1 cellular context compared by ENCODE assay signal in the genomic region with DNA sequence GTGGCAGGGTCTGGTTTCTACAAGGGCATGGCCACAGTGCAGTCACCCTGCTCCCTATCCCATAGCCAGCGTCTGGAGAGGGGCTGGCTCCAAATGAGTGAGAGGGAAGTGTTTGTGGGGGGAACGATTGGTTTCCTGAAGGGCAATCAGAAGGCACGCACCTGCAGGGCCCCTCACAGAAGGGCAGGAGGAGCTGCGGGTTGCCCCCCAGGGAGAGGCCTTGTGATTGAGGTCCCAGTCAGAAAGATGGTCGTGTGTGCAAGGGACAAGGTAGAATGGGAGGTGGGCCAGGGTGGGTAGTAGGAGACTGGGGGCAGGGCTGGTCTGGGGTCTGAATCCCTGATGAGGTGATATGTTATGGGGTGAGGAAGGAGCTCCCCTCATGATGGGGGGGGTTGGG.
TF ChIP-seq lines count a peak whose summit lies in the region.

No MANE protein-coding gene starts in this region.

TF ChIP-seq in WTC11, 78 proteins besides CTCF, POLR2A, EP300 and RAD21 (continued from another document):
- TF ChIP-seq, protein P1, sequence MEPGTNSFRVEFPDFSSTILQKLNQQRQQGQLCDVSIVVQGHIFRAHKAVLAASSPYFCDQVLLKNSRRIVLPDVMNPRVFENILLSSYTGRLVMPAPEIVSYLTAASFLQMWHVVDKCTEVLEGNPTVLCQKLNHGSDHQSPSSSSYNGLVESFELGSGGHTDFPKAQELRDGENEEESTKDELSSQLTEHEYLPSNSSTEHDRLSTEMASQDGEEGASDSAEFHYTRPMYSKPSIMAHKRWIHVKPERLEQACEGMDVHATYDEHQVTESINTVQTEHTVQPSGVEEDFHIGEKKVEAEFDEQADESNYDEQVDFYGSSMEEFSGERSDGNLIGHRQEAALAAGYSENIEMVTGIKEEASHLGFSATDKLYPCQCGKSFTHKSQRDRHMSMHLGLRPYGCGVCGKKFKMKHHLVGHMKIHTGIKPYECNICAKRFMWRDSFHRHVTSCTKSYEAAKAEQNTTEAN (CRISPR knock-in tag; IDR thresholded peaks at IDR 0.05) = no peak
- TF ChIP-seq, protein P2, sequence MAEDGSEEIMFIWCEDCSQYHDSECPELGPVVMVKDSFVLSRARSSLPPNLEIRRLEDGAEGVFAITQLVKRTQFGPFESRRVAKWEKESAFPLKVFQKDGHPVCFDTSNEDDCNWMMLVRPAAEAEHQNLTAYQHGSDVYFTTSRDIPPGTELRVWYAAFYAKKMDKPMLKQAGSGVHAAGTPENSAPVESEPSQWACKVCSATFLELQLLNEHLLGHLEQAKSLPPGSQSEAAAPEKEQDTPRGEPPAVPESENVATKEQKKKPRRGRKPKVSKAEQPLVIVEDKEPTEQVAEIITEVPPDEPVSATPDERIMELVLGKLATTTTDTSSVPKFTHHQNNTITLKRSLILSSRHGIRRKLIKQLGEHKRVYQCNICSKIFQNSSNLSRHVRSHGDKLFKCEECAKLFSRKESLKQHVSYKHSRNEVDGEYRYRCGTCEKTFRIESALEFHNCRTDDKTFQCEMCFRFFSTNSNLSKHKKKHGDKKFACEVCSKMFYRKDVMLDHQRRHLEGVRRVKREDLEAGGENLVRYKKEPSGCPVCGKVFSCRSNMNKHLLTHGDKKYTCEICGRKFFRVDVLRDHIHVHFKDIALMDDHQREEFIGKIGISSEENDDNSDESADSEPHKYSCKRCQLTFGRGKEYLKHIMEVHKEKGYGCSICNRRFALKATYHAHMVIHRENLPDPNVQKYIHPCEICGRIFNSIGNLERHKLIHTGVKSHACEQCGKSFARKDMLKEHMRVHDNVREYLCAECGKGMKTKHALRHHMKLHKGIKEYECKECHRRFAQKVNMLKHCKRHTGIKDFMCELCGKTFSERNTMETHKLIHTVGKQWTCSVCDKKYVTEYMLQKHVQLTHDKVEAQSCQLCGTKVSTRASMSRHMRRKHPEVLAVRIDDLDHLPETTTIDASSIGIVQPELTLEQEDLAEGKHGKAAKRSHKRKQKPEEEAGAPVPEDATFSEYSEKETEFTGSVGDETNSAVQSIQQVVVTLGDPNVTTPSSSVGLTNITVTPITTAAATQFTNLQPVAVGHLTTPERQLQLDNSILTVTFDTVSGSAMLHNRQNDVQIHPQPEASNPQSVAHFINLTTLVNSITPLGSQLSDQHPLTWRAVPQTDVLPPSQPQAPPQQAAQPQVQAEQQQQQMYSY (CRISPR knock-in tag; IDR thresholded peaks at IDR 0.05) = no peak
- TF ChIP-seq ZNF232 (CRISPR knock-in tag; IDR thresholded peaks at IDR 0.05) (no peak), ZNF263 (CRISPR knock-in tag; IDR thresholded peaks at IDR 0.05; ENCODE audit: low read depth) (no peak)
- TF ChIP-seq, protein P3, sequence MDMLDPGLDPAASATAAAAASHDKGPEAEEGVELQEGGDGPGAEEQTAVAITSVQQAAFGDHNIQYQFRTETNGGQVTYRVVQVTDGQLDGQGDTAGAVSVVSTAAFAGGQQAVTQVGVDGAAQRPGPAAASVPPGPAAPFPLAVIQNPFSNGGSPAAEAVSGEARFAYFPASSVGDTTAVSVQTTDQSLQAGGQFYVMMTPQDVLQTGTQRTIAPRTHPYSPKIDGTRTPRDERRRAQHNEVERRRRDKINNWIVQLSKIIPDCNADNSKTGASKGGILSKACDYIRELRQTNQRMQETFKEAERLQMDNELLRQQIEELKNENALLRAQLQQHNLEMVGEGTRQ (CRISPR knock-in tag; IDR thresholded peaks at IDR 0.05) = no peak
- TF ChIP-seq, protein P4, sequence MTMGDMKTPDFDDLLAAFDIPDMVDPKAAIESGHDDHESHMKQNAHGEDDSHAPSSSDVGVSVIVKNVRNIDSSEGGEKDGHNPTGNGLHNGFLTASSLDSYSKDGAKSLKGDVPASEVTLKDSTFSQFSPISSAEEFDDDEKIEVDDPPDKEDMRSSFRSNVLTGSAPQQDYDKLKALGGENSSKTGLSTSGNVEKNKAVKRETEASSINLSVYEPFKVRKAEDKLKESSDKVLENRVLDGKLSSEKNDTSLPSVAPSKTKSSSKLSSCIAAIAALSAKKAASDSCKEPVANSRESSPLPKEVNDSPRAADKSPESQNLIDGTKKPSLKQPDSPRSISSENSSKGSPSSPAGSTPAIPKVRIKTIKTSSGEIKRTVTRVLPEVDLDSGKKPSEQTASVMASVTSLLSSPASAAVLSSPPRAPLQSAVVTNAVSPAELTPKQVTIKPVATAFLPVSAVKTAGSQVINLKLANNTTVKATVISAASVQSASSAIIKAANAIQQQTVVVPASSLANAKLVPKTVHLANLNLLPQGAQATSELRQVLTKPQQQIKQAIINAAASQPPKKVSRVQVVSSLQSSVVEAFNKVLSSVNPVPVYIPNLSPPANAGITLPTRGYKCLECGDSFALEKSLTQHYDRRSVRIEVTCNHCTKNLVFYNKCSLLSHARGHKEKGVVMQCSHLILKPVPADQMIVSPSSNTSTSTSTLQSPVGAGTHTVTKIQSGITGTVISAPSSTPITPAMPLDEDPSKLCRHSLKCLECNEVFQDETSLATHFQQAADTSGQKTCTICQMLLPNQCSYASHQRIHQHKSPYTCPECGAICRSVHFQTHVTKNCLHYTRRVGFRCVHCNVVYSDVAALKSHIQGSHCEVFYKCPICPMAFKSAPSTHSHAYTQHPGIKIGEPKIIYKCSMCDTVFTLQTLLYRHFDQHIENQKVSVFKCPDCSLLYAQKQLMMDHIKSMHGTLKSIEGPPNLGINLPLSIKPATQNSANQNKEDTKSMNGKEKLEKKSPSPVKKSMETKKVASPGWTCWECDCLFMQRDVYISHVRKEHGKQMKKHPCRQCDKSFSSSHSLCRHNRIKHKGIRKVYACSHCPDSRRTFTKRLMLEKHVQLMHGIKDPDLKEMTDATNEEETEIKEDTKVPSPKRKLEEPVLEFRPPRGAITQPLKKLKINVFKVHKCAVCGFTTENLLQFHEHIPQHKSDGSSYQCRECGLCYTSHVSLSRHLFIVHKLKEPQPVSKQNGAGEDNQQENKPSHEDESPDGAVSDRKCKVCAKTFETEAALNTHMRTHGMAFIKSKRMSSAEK (CRISPR knock-in tag; IDR thresholded peaks at IDR 0.05; ENCODE audit: borderline replicate concordance) = no peak
- TF ChIP-seq, protein P5, sequence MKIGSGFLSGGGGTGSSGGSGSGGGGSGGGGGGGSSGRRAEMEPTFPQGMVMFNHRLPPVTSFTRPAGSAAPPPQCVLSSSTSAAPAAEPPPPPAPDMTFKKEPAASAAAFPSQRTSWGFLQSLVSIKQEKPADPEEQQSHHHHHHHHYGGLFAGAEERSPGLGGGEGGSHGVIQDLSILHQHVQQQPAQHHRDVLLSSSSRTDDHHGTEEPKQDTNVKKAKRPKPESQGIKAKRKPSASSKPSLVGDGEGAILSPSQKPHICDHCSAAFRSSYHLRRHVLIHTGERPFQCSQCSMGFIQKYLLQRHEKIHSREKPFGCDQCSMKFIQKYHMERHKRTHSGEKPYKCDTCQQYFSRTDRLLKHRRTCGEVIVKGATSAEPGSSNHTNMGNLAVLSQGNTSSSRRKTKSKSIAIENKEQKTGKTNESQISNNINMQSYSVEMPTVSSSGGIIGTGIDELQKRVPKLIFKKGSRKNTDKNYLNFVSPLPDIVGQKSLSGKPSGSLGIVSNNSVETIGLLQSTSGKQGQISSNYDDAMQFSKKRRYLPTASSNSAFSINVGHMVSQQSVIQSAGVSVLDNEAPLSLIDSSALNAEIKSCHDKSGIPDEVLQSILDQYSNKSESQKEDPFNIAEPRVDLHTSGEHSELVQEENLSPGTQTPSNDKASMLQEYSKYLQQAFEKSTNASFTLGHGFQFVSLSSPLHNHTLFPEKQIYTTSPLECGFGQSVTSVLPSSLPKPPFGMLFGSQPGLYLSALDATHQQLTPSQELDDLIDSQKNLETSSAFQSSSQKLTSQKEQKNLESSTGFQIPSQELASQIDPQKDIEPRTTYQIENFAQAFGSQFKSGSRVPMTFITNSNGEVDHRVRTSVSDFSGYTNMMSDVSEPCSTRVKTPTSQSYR (CRISPR knock-in tag; IDR thresholded peaks at IDR 0.05) = no peak
